In genomic region chr5:89428624-89429023, GRCh38 we compare ENCODE assay signal across 1 cellular context.
TF ChIP-seq lines count a peak whose summit lies in the region.

No MANE protein-coding gene starts in this region.

TF ChIP-seq in A549, 52 proteins besides CTCF, POLR2A, EP300 and RAD21 (continued from another document):
- TF ChIP-seq ZNF302 (CRISPR knock-in tag; IDR thresholded peaks at IDR 0.05), result no peak
- 0 out of 2 replicates have a peak, but pooled peaks have one; percentile 14 for TF ChIP-seq USF2 (IDR thresholded peaks at IDR 0.05)
- TF ChIP-seq PHF8 (IDR thresholded peaks at IDR 0.05; ENCODE audit: borderline replicate concordance, low read depth), result no peak
- TF ChIP-seq CHD4 (IDR thresholded peaks at IDR 0.05; ENCODE audit: borderline replicate concordance), result no peak
- no peak for TF ChIP-seq ZFP36 (IDR thresholded peaks at IDR 0.05; ENCODE audit: borderline replicate concordance, partially characterized antibody)
